Comparison of ENCODE assay signal across 1 cellular context in the genomic region with DNA sequence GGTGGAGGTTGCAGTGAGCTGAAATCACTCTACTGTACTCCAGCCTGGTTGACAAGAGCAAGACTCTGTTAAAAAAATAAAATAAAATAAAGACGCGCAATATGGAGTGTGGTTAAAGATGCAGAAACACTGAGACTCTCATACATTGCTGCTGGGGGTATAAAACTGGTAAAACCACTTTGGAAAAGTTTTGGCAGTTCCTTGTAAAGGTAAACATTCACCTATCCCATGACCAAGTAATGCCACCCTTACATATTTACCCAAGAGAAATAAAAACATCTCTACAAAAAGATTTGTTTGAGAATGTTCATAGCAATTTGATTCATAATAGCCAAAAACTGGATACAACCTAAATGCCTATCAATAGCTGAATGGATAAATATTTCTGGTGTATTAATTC.
TF ChIP-seq lines count a peak whose summit lies in the region.

No MANE protein-coding gene starts in this region.

TF ChIP-seq in WTC11, 78 proteins besides CTCF, POLR2A, EP300 and RAD21 (continued from another document):
- TF ChIP-seq, protein P1, sequence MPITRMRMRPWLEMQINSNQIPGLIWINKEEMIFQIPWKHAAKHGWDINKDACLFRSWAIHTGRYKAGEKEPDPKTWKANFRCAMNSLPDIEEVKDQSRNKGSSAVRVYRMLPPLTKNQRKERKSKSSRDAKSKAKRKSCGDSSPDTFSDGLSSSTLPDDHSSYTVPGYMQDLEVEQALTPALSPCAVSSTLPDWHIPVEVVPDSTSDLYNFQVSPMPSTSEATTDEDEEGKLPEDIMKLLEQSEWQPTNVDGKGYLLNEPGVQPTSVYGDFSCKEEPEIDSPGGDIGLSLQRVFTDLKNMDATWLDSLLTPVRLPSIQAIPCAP (CRISPR knock-in tag; IDR thresholded peaks at IDR 0.05): no peak
- TF ChIP-seq ZNF263 (CRISPR knock-in tag; IDR thresholded peaks at IDR 0.05; ENCODE audit: low read depth): no peak
